13 cellular contexts compared by ENCODE assay signal in the genomic region with DNA sequence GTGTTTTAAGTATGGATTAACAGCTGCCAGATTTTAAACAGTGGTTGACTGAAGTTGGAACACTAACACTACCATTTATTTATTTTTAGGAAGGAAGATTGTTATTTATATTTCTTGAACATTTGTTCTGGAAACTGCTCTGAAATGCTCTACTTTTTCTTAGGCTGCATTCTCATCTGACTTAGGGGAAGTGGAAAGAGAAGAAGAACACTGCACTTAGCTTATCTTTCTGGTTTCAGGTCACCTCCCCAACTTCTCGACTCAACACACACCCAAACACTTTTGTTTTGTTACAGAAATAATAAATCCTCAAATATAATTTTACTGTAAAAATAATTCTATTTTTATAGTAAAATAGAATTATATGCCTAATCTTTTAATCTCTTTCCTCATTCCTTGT.
"Had no signal": no experiment of that assay in that cellular context is flagged by ENCODE, and none has a peak within 500 bp of the region (broad histone marks: within the 10 kb centered on the region; RNA-seq: fewer than 3 reads in every experiment).

No MANE protein-coding gene starts in this region.

- H3K9me3 Mint-ChIP-seq: activated T-helper 2 cell treated with anti-CD3 and anti-CD28 coated beads, Interferon-gamma antibody, Interleukin-2, Interleukin-4, amounts not matched to agents 10 μg/mL and 5 μg/mL and 100 μg/mL, durations not matched to agents 14 hours and 24 hours and 36 hours; effector memory CD8-positive, alpha-beta T cell; WTC11 had no signal

- H3K4me1 Mint-ChIP-seq: WTC11 had no signal

- DNase-seq: activated CD4-positive, alpha-beta T cell treated with anti-CD3 and anti-CD28 coated beads for 48 hours; activated naive CD4-positive, alpha-beta T cell treated with anti-CD3 and anti-CD28 coated beads, Interleukin-2, amount 50 U/mL, for 16 hours; amniotic stem cell; effector memory CD8-positive, alpha-beta T cell; posterior cingulate gyrus; right cardiac atrium; small intestine; T-helper 9 cell had no signal

- H3K4me3 ChIP-seq: gastroesophageal sphincter, tibial nerve had no signal

- H3K4me3 Mint-ChIP-seq: brain; effector memory CD8-positive, alpha-beta T cell; WTC11 had no signal

- ATAC-seq: effector memory CD8-positive, alpha-beta T cell; gastroesophageal sphincter; right cardiac atrium; WTC11 had no signal

- H3K27ac Mint-ChIP-seq: activated T-helper 2 cell treated with anti-CD3 and anti-CD28 coated beads, Interferon-gamma antibody, Interleukin-2, Interleukin-4, amounts not matched to agents 10 μg/mL and 5 μg/mL and 100 μg/mL, durations not matched to agents 14 hours and 24 hours and 36 hours; WTC11 had no signal

- H3K27me3 Mint-ChIP-seq: brain; effector memory CD8-positive, alpha-beta T cell had no signal
